ENCODE assay signal across 10 cellular contexts in the genomic region with DNA sequence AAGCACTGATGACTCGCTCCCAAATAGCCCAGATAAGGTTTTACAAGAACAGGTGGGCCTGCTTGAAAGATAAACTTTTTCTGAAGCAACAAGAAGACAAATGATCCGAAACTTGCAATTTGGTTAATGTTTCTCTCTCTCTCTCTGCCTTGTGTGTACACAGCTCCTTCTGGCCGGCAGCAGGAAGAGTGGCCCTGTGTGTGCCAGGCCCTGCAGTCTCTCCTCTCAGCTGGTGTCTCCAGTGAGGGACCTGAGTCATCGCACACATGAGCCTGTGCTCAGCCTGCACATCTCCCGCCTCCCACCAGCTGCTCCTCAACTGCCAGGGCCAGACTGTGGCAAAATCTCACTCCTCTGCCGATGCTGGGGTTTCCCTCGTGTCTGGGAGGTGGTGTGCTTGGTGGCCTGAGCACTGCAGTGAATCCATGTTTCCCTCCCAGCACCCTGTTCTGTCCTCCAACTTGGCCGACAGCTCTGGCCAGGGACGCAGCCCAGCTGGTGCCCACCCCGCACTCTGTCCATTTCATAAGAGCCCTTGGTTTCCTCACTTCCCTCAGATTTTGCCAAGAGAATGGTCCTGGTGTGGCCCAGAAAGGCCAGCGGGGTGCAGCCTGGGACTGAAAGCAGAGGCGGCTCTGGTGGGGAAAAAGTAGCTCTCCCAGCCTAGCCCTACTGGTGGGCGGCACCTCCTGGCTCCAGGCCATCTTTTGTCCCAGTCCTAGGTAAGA. TPM values are rescaled to one million over a fixed set of nuclear protein-coding genes. Genes with fewer than 3 reads are reported as not detected.
DNase-seq lines count a peak whose midpoint lies in the region; ATAC-seq and TF ChIP-seq lines count a peak whose summit lies in the region.
"Had no signal": no experiment of that assay in that cellular context is flagged by ENCODE, and none has a peak within 500 bp of the region (broad histone marks: within the 10 kb centered on the region; RNA-seq: fewer than 3 reads in every experiment).

No MANE protein-coding gene starts in this region.

- no peak overlapping the region for H3K4me3 ChIP-seq in brain microvascular endothelial cell (ENCODE audit: low read depth, low read length)
- H3K4me3 ChIP-seq: SJSA1, thoracic aorta had no signal

- in situ Hi-C loops in brain microvascular endothelial cell (cut with HindIII; ENCODE audit: low pct_ligation_motif_present, low sequenced_read_pairs): no loop called here

- ATAC-seq in HG02571 (IDR thresholded peaks at IDR 0.05; ENCODE audit: unreplicated experiment) (no peak), GM21515 (IDR thresholded peaks at IDR 0.05; ENCODE audit: unreplicated experiment) (no peak)

- DNase-seq in NCI-H2029 (lab: John Stamatoyannopoulos, UW): peak; percentile 44
- DNase-seq in NCI-H2029 treated with DMSO at 0.1 percent for 48 hours (lab: John Stamatoyannopoulos, UW): no peak
- DNase-seq in LoVo (ENCODE audit: low spot score): peak; percentile 59
- peak; percentile 38 for DNase-seq in brain microvascular endothelial cell
- DNase-seq in myocyte (ENCODE audit: low read depth): peak; percentile 93
- no peak for DNase-seq in stimulated activated CD4-positive, alpha-beta T cell treated with anti-CD3 and anti-CD28 coated beads, Interleukin-1b, Interleukin-23, amount 100 ng/mL, for 48 hours

- no peak for TF ChIP-seq CTCF in brain microvascular endothelial cell (IDR thresholded peaks at IDR 0.05; ENCODE audit: low read depth, low read length, missing control alignments)

- H3K27ac ChIP-seq in brain microvascular endothelial cell: no peak overlapping the region
- H3K27ac ChIP-seq: SJSA1, thoracic aorta had no signal

- no peaks in the 10 kb centered on the region for H3K36me3 ChIP-seq in brain microvascular endothelial cell (replicated peaks)
- H3K36me3 ChIP-seq: SJSA1, thoracic aorta had no signal

- peaks cover 2% of the 10 kb centered on the region for H3K27me3 ChIP-seq in brain microvascular endothelial cell (replicated peaks)

RNA-seq across cellular contexts. Expression of a gene that starts 49.4 kb away (rescaled TPM):
- total RNA-seq in myocyte: 13.5 and 20.8 TPM in 2 replicates
- 26.9 TPM for polyA plus RNA-seq in myocyte (2012)

RNA-seq across cellular contexts. Expression of a gene that starts 49.5 kb away (rescaled TPM):
- total RNA-seq in myocyte: 3.0 and 3.1 TPM in 2 replicates
- polyA plus RNA-seq in myocyte (2012): 1.3 TPM

Comparison
In these comparisons a context has a peak if more than half of its experiments do, and no peak if none do; other contexts are left out.
1. DNase-seq: peak in NCI-H2029 (single experiment), LoVo (single experiment), brain microvascular endothelial cell (single experiment) and myocyte (single experiment); none in NCI-H2029 treated with DMSO at 0.1 percent for 48 hours (single experiment) and stimulated activated CD4-positive, alpha-beta T cell treated with anti-CD3 and anti-CD28 coated beads, Interleukin-1b, Interleukin-23, amount 100 ng/mL, for 48 hours (single experiment).